Comparison of ENCODE assay signal across 8 cellular contexts in the genomic region with DNA sequence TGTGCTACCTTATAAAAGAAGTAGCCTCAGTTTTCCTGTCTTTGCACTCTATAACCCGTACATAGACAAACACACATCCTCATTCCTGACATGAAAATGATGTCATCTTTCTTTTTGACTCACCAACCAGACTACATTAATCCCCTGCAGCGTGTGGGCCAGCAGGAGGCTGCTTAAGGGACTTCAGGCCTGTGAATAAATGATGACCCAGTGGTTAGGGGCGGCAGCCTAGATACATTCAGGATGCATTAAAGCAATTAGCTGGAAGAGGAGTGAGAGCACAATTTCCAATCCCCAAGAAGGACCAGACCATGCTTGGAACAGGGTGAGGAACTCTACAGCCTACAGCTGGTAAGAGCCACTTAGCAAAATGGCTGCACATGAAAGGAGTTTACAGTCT. TPM values are rescaled to one million over a fixed set of nuclear protein-coding genes. Genes with fewer than 3 reads are reported as not detected.
A peak's percentile ranks its signal among the peaks of the same experiment; 100 is the strongest.
DNase-seq lines count a peak whose midpoint lies in the region; ATAC-seq and TF ChIP-seq lines count a peak whose summit lies in the region.

No MANE protein-coding gene starts in this region.

- TF ChIP-seq CTCF in brain microvascular endothelial cell (IDR thresholded peaks at IDR 0.05; ENCODE audit: low read depth, low read length, missing control alignments), result peak; percentile 44
- TF ChIP-seq CTCF in stomach (IDR thresholded peaks at IDR 0.05), result no peak

- no peaks in the 10 kb centered on the region for H3K27me3 ChIP-seq in brain microvascular endothelial cell (replicated peaks)
- H3K27me3 ChIP-seq in stomach, result no peaks in the 10 kb centered on the region

- H3K4me1 ChIP-seq in stomach, result peaks cover 6 to 17% (median 11%) of the 10 kb centered on the region in 4 donors

- TF ChIP-seq POLR2A in stomach (IDR thresholded peaks at IDR 0.05) (no peak), erythroblast (IDR thresholded peaks at IDR 0.05; ENCODE audit: low read length) (no peak)

- ATAC-seq in GM19397 (IDR thresholded peaks at IDR 0.05; ENCODE audit: unreplicated experiment) (peak; percentile 68), HG03432 (IDR thresholded peaks at IDR 0.05; ENCODE audit: unreplicated experiment) (peak; percentile 95)

- H3K9me3 ChIP-seq in stomach, result no peaks in the 10 kb centered on the region

- WGBS in stomach, 5 donors, result 57 to 71% (median 62%) methylated on average over 3 of the region's 3 CpGs

- DNase-seq in EH (ENCODE audit: low read depth), result peak; percentile 87
- peak; percentile 72 for DNase-seq in brain microvascular endothelial cell
- no peak for DNase-seq in stomach
- no peak for DNase-seq in DMS79 treated with DMSO at 0.1 percent for 48 hours (lab: John Stamatoyannopoulos, UW)
- DNase-seq in NCI-H2029 treated with DMSO at 0.1 percent for 48 hours (lab: John Stamatoyannopoulos, UW), result no peak
- DNase-seq in erythroblast (lab: John Stamatoyannopoulos, UW), result no peak

- H3K4me3 ChIP-seq in brain microvascular endothelial cell (ENCODE audit: low read depth, low read length) (no peak overlapping the region), stomach (no peak overlapping the region)

- H3K27ac ChIP-seq in brain microvascular endothelial cell (no peak overlapping the region), stomach (no peak overlapping the region)

- no peak for TF ChIP-seq EP300 in stomach (IDR thresholded peaks at IDR 0.05)

- H3K36me3 ChIP-seq in brain microvascular endothelial cell (replicated peaks) (no peaks in the 10 kb centered on the region), stomach (no peaks in the 10 kb centered on the region)

- in situ Hi-C loops in brain microvascular endothelial cell (cut with HindIII; ENCODE audit: low pct_ligation_motif_present, low sequenced_read_pairs), result no loop called here

- intact Hi-C loops in stomach (cut with DNase I; ENCODE audit: low total_unique reads), result no loop called here

RNA-seq across cellular contexts. Expression of gene KLF7, which starts 57.3 kb away (rescaled TPM):
- 10 to 100 TPM in 3 of 5 donors, 1 to 10 TPM in 2; 5.2 to 33.0 (median 13.8) TPM for total RNA-seq in stomach
- 1 to 10 TPM; 2.7 to 4.7 (median 3.1) TPM for polyA plus RNA-seq in stomach

Comparison
In these comparisons a context has a peak if more than half of its experiments do, and no peak if none do; other contexts are left out.
1. DNase-seq: peak in EH (single experiment) and brain microvascular endothelial cell (single experiment); none in stomach (single experiment), DMS79 treated with DMSO at 0.1 percent for 48 hours (single experiment), NCI-H2029 treated with DMSO at 0.1 percent for 48 hours (single experiment) and erythroblast (0 of 2).